In genomic region chr12:108333898-108334699, GRCh38 we compare ENCODE assay signal across 9 cellular contexts. TPM values are rescaled to one million over a fixed set of nuclear protein-coding genes. Genes with fewer than 3 reads are reported as not detected.
DNase-seq lines count a peak whose midpoint lies in the region; ATAC-seq, FAIRE-seq and TF ChIP-seq lines count a peak whose summit lies in the region.
"Had no signal": no experiment of that assay in that cellular context is flagged by ENCODE, and none has a peak within 500 bp of the region (broad histone marks: within the 10 kb centered on the region; RNA-seq: fewer than 3 reads in every experiment).

No MANE protein-coding gene starts in this region.

- H3K36me3 ChIP-seq in GM12878 (ENCODE audit: control insufficient read depth in 2 of 2, insufficient read depth in 2 of 2, low read length in 1 of 2) (no peaks in the 10 kb centered on the region), PC-9 (ENCODE audit: low read depth) (no peaks in the 10 kb centered on the region)

- H3K9me3 ChIP-seq in GM12878 (replicated peaks; ENCODE audit: control insufficient read depth, insufficient read depth, low read length) (no peaks in the 10 kb centered on the region; the same call in 2 of the 3 replicates), PC-9 (ENCODE audit: insufficient read depth, low read depth) (no peaks in the 10 kb centered on the region)

- peaks cover 16% of the 10 kb centered on the region for H3K36me3 Mint-ChIP-seq in osteocyte (ENCODE audit: unreplicated experiment)
- no peaks in the 10 kb centered on the region for H3K36me3 Mint-ChIP-seq in endothelial cell (ENCODE audit: low read depth, unreplicated experiment)
- H3K36me3 Mint-ChIP-seq: T-cell had no signal

- 57% methylated on average over 10 of the region's 10 CpGs for WGBS in GM12878 (ENCODE audit: insufficient coverage, insufficient replicate concordance, low lambda C conversion rate, missing lambda C conversion rate)

- peak; percentile 35; the same call in 1 of the 2 replicates for TF ChIP-seq POLR2A in GM12878 (IDR thresholded peaks at IDR 0.05; ENCODE audit: low read depth, low read length)

- peak; percentile 84 for DNase-seq in GM12878 (ENCODE audit: low read depth, low spot score)
- no peak for DNase-seq in osteocyte (ENCODE audit: extremely low spot score, unreplicated experiment)
- no peak for DNase-seq in PC-9
- no peak for DNase-seq in endothelial cell (ENCODE audit: low spot score)

- peak overlapping the region; percentile 1; the same call in 1 of the 2 replicates for H3K4me3 ChIP-seq in GM12878
- no peak overlapping the region for H3K4me3 ChIP-seq in PC-9

- peak overlapping the region; percentile 84 for H3K27ac ChIP-seq in GM12878 (ENCODE audit: control insufficient read depth, insufficient read depth)
- H3K27ac ChIP-seq in PC-9 = no peak overlapping the region

- FAIRE-seq in GM12878 (lab: Jason Lieb, UNC) = peak; percentile 92

- H3K9me2 ChIP-seq in PC-9 (ENCODE audit: insufficient read depth) = no peaks in the 10 kb centered on the region

- RAD21 ChIA-PET in GM12878 (lab: Charles Lee; ENCODE audit: unreplicated experiment) = interaction anchor here (0.8 to 7.3 kb wide), 13 partner anchors 9 to 234 kb away, joined by 3 to 63 read pairs (median 6); no protein-coding TSS in a partner anchor

- H2AFZ ChIP-seq in GM12878 (ENCODE audit: control insufficient read depth, low read depth, low read length) = no peak overlapping the region
- H2AFZ ChIP-seq in PC-9 = no peak overlapping the region

- SMC1A ChIA-PET in GM12878 (lab: Charles Lee; ENCODE audit: uncharacterized antibody, unreplicated experiment) = interaction anchor here (1.1 to 9.2 kb wide), 10 partner anchors 17 to 233 kb away, joined by 3 to 185 read pairs (median 8); no protein-coding TSS in a partner anchor

- ATAC-seq in GM18498 (IDR thresholded peaks at IDR 0.05; ENCODE audit: unreplicated experiment) (peak; percentile 46), HG02642 (IDR thresholded peaks at IDR 0.05; ENCODE audit: poor library complexity, unreplicated experiment) (peak; percentile 42), GM12878 (peak; percentile 54), GM21526 (IDR thresholded peaks at IDR 0.05; ENCODE audit: low FRiP score, unreplicated experiment) (no peak), HG02840 (IDR thresholded peaks at IDR 0.05; ENCODE audit: low FRiP score, unreplicated experiment) (no peak)
- ATAC-seq: T-cell had no signal

- H3F3A ChIP-seq in PC-9 (ENCODE audit: insufficient read depth, low read depth) = no peaks in the 10 kb centered on the region

- TF ChIP-seq EP300 in GM12878 (IDR thresholded peaks at IDR 0.05; ENCODE audit: borderline replicate concordance in 1 of 2, control insufficient read depth in 1 of 2, low read depth in 2 of 2, low read length in 2 of 2) = peak; percentile 49 to 63; a peak in 2 of 4 replicates

- CTCF ChIA-PET in GM12878 (lab: Yijun Ruan, JAX) = interaction anchor here (1.1 to 5.2 kb wide), 4 partner anchors 17 to 239 kb away, joined by 3 to 75 read pairs (median 7); no protein-coding TSS in a partner anchor
- CTCF ChIA-PET in PC-9 (lab: Charles Lee) = no interaction called here

- H3K27me3 ChIP-seq in GM12878 (replicated peaks in 1 of 2; ENCODE audit: control insufficient read depth in 2 of 2, insufficient read depth in 2 of 2, low read length in 1 of 2) = no peaks in the 10 kb centered on the region
- peaks cover 61% of the 10 kb centered on the region for H3K27me3 ChIP-seq in PC-9 (ENCODE audit: insufficient read depth, low read depth)

- H3K4me1 ChIP-seq in GM12878 (ENCODE audit: control insufficient read depth, insufficient read depth, low read length) (peaks cover 58% of the 10 kb centered on the region), PC-9 (replicated peaks; ENCODE audit: insufficient read depth) (no peaks in the 10 kb centered on the region)

- H3K27me3 Mint-ChIP-seq in osteocyte (ENCODE audit: unreplicated experiment) (no peaks in the 10 kb centered on the region), endothelial cell (ENCODE audit: unreplicated experiment) (peaks cover 7% of the 10 kb centered on the region)

- intact Hi-C loops in GM12878 (cut with micrococcal nuclease; ENCODE audit: unreplicated experiment) = loop anchor here (1.0 to 10.0 kb wide), 2 partner anchors 26 to 301 kb away; partner anchors contain the start of gene SELPLG
- intact Hi-C loops in PC-9 (cut with micrococcal nuclease; ENCODE audit: unreplicated experiment) = no loop called here

- TF ChIP-seq CTCF in GM12878 (IDR thresholded peaks at IDR 0.05 in 2 of 3, conservative IDR thresholded peaks at IDR 0.05 in 1 of 3; ENCODE audit: control insufficient read depth in 2 of 3, extremely low read depth in 1 of 3, insufficient read depth in 1 of 3, low read depth in 3 of 3, low read length in 3 of 3) (no peak), osteocyte (IDR thresholded peaks at IDR 0.05) (no peak), PC-9 (conservative IDR thresholded peaks at IDR 0.05) (no peak), endothelial cell (IDR thresholded peaks at IDR 0.05; ENCODE audit: unreplicated experiment) (no peak)

- H3K9me3 Mint-ChIP-seq in osteocyte (ENCODE audit: unreplicated experiment) = no peaks in the 10 kb centered on the region
- H3K9me3 Mint-ChIP-seq in endothelial cell (ENCODE audit: unreplicated experiment) = no peaks in the 10 kb centered on the region
- H3K9me3 Mint-ChIP-seq: T-cell had no signal

- POLR2A ChIA-PET in GM12878 (lab: Charles Lee) (interaction anchor here (1.0 to 5.1 kb wide), 8 partner anchors 12 to 301 kb away, joined by 3 to 35 read pairs (median 5); no protein-coding TSS in a partner anchor), PC-9 (lab: Charles Lee; ENCODE audit: unreplicated experiment) (no interaction called here)

- H3K4me1 Mint-ChIP-seq in osteocyte (ENCODE audit: unreplicated experiment) (peaks cover 62% of the 10 kb centered on the region), endothelial cell (ENCODE audit: unreplicated experiment) (peaks cover 23% of the 10 kb centered on the region)

- no TSS peak for BruUV-seq in GM12878 (replicated peaks; lab: Mats Ljungman, UMichigan)
- no TSS peak for BruUV-seq in PC-9 (replicated peaks; lab: Mats Ljungman, UMichigan)

- in situ Hi-C loops in GM12878 (cut with MboI) = loop anchor here (5.0 kb wide), 1 partner anchor 283 kb away; no protein-coding TSS in a partner anchor

- peak; percentile 20; the same call in 1 of the 2 replicates for TF ChIP-seq RAD21 in GM12878 (IDR thresholded peaks at IDR 0.05; ENCODE audit: insufficient read depth, low read depth, low read length)

- peak overlapping the region; percentile 69 for H3K27ac Mint-ChIP-seq in osteocyte (ENCODE audit: unreplicated experiment)
- no peak overlapping the region for H3K27ac Mint-ChIP-seq in endothelial cell (ENCODE audit: unreplicated experiment)

- H3K4me2 ChIP-seq in GM12878 (ENCODE audit: control insufficient read depth, insufficient read depth) (peak overlapping the region; percentile 19), PC-9 (no peak overlapping the region)

- H3K9ac ChIP-seq in GM12878 (ENCODE audit: control insufficient read depth, insufficient read depth, low read length) = peak overlapping the region; percentile 57

- H3K79me2 ChIP-seq in GM12878 (ENCODE audit: control insufficient read depth, insufficient read depth, low read length) (no peaks in the 10 kb centered on the region), PC-9 (ENCODE audit: low read depth) (no peaks in the 10 kb centered on the region)

- H4K20me1 ChIP-seq in GM12878 (ENCODE audit: control insufficient read depth, insufficient read depth) (no peaks in the 10 kb centered on the region), PC-9 (ENCODE audit: insufficient read depth) (no peaks in the 10 kb centered on the region)

- peak overlapping the region; percentile 22 for H3K4me3 Mint-ChIP-seq in osteocyte (ENCODE audit: unreplicated experiment)
- H3K4me3 Mint-ChIP-seq in endothelial cell (ENCODE audit: unreplicated experiment) = no peak overlapping the region

TF ChIP-seq in GM12878, 131 proteins besides CTCF, POLR2A, EP300 and RAD21 (continues in another document):
- TF ChIP-seq NR2C2 (IDR thresholded peaks at IDR 0.05; ENCODE audit: borderline replicate concordance, control insufficient read depth, insufficient read length, low read depth) = no peak
- peak; percentile 59; the same call in 1 of the 2 replicates for TF ChIP-seq NBN (IDR thresholded peaks at IDR 0.05)
- TF ChIP-seq GATAD2B (conservative IDR thresholded peaks at IDR 0.05; ENCODE audit: low read depth) = peak; percentile 78
- no peak for TF ChIP-seq NR2C1 (IDR thresholded peaks at IDR 0.05)
- TF ChIP-seq RAD51 (IDR thresholded peaks at IDR 0.05) = no peak
- TF ChIP-seq SPI1 (IDR thresholded peaks at IDR 0.05; ENCODE audit: borderline replicate concordance, insufficient read depth, low read depth, low read length) = peak; percentile 56
- 0 out of 2 replicates have a peak, but pooled peaks have one; percentile 38 for TF ChIP-seq MEF2A (IDR thresholded peaks at IDR 0.05; ENCODE audit: insufficient read depth, low read depth, low read length)
- TF ChIP-seq GABPA (IDR thresholded peaks at IDR 0.05; ENCODE audit: low read depth) = no peak
- no peak for TF ChIP-seq NFXL1 (IDR thresholded peaks at IDR 0.05; ENCODE audit: borderline replicate concordance)
- no peak for TF ChIP-seq MYC (IDR thresholded peaks at IDR 0.05; ENCODE audit: insufficient read depth, insufficient read length, insufficient replicate concordance, low read length, severe bottlenecking)
- TF ChIP-seq TCF12 (IDR thresholded peaks at IDR 0.05; ENCODE audit: low read depth, low read length) = peak; percentile 97
- peak; percentile 78; the same call in 1 of the 2 replicates for TF ChIP-seq BCL11A (IDR thresholded peaks at IDR 0.05; ENCODE audit: low read depth, low read length)

RNA-seq across cellular contexts. Expression of gene CMKLR1, which starts 5.0 kb away (rescaled TPM):
- 23.1 and 24.6 TPM in 2 replicates for total RNA-seq in GM12878 (2013; cell fraction: nucleolus; rRNA removed)
- 27.8 and 30.1 TPM in 2 replicates for total RNA-seq in GM12878 (2014; rRNA removed)
- total RNA-seq in GM12878 (2014; rRNA removed; fragmentation: Illumina TruSeq; extraction: Trizol) = 26.2 and 28.0 TPM in 2 replicates
- total RNA-seq in GM12878 (2021) = 52.3 and 53.2 TPM in 2 replicates
- 23.8 TPM for polyA plus RNA-seq in GM12878 (2011; ENCODE audit: low read depth)
- polyA plus RNA-seq in GM12878 (2011; rRNA removed) = 31.8 and 41.5 TPM in 2 replicates
- 28.7 and 39.8 TPM in 2 replicates for polyA plus RNA-seq in GM12878 (2011; cell fraction: cytosol; rRNA removed)
- polyA plus RNA-seq in GM12878 (2011; cell fraction: nucleus; rRNA removed) = 21.0 and 27.4 TPM in 2 replicates
- 12.8 and 13.5 TPM in 2 replicates for polyA plus RNA-seq in GM12878 (2012)
- polyA plus RNA-seq in GM12878 (2014; fragmentation: Illumina TruSeq; extraction: Trizol) = 43.6 and 61.3 TPM in 2 replicates
- 10 to 100 TPM; 13.8 to 17.4 TPM for polyA plus RNA-seq in GM12878 (2014; fragmentation: Nextera tagmentation; extraction: Ambion mirVana)
- polyA plus RNA-seq in GM12878 (2014; rRNA removed) = 19.3 and 21.3 TPM in 2 replicates
- polyA plus RNA-seq in GM12878 (2016; fragmentation: Nextera tagmentation; extraction: Ambion mirVana) = 10 to 100 TPM; 25.1 to 26.2 TPM
- polyA minus RNA-seq in GM12878 (2011; rRNA and poly(A)+ RNA removed) = 89.3 and 134 TPM in 2 replicates
- polyA minus RNA-seq in GM12878 (2011; cell fraction: cytosol; rRNA and poly(A)+ RNA removed) = 9.1 and 9.9 TPM in 2 replicates
- polyA minus RNA-seq in GM12878 (2011; cell fraction: nucleus; rRNA and poly(A)+ RNA removed) = 7.6 and 11.5 TPM in 2 replicates
- total RNA-seq in osteocyte = 47.5 and 48.5 TPM in 2 replicates
- total RNA-seq in PC-9 (2021) = not detected in 2 replicates
- 0.51 TPM for total RNA-seq in endothelial cell (ENCODE audit: unreplicated experiment)

Comparison
In these comparisons a context has a peak if more than half of its experiments do, and no peak if none do; other contexts are left out.
1. ATAC-seq: peak in GM18498 (single experiment), HG02642 (single experiment) and GM12878 (single experiment); none in GM21526 (single experiment) and HG02840 (single experiment).
2. RNA of gene CMKLR1, which starts 5.0 kb away (total RNA-seq): 47.5 to 48.5 TPM in osteocyte and 23.1 to 53.2 TPM in GM12878; 0.51 TPM in endothelial cell (single experiment) and not detected in PC-9; every median in the first group is over 10 times any median in the second.